ENCODE assay signal across 1 cellular context in genomic region chr7:105707967-105708580, GRCh38.
TF ChIP-seq lines count a peak whose summit lies in the region.

No MANE protein-coding gene starts in this region.

TF ChIP-seq in GM23338, 12 proteins besides CTCF, POLR2A, EP300 and RAD21 (continued from another document):
- TF ChIP-seq ZNF462 (CRISPR knock-in tag; IDR thresholded peaks at IDR 0.05) = no peak
- no peak for TF ChIP-seq POLR2AphosphoS5 (IDR thresholded peaks at IDR 0.05; ENCODE audit: low read depth)
- TF ChIP-seq ETS1 (IDR thresholded peaks at IDR 0.05) = no peak
- no peak for TF ChIP-seq CREB1 (CRISPR knock-in tag; IDR thresholded peaks at IDR 0.05; ENCODE audit: low read depth)
- TF ChIP-seq ZNF114 (CRISPR knock-in tag; IDR thresholded peaks at IDR 0.05) = no peak
- TF ChIP-seq STAT1 (IDR thresholded peaks at IDR 0.05; ENCODE audit: unreplicated experiment) = no peak
- no peak for TF ChIP-seq NANOG (IDR thresholded peaks at IDR 0.05; ENCODE audit: borderline replicate concordance)
TF ChIP-seq in GM23338: peak in this region for 0.
